ENCODE assay signal across 28 cellular contexts in the genomic region with DNA sequence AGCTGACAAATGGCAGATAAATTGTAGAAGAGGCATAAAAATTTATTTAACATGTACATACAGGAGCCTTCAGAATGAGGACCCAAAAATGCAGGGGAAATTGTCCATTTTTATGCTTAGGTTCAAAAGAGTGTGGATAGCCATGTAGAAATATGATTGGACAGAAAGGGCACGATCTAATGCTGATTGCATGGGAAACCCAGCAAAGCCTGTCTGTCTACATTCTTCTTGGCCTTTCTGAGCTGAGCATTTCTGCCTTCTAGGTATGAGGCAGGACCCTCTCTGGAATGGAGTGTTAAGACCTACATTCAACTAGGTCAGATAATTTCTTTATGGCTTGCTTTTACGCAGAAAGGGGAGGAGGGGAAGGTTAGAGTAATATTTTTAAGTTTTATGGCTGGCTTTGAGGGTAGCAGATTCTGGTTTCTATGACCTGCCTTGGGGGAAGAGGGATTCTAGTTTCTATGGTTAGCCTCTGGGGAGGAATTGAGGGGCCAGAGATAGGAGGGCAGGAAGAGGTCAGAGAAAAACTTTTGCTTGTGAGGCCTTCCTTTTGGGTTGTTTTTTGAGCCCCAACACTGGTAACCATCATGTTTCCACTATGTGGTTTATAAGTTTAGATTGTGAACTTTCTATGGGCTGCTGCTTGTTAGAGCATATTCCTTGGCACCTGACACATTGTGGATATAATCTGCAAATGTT.
DNase-seq lines count a peak whose midpoint lies in the region; ATAC-seq, FAIRE-seq and TF ChIP-seq lines count a peak whose summit lies in the region.
"Had no signal": no experiment of that assay in that cellular context is flagged by ENCODE, and none has a peak within 500 bp of the region (broad histone marks: within the 10 kb centered on the region; RNA-seq: fewer than 3 reads in every experiment).

No MANE protein-coding gene starts in this region.

- DNase-seq in GM12891 (ENCODE audit: insufficient read length, low spot score), result no peak
- peak; percentile 47 for DNase-seq in epithelial cell of esophagus (ENCODE audit: low read depth)
- peak; percentile 8 for DNase-seq in renal cortical epithelial cell (ENCODE audit: low read depth)
- DNase-seq in HFFc6, result no peak
- no peak for DNase-seq in HuH-7 (ENCODE audit: low spot score)
- DNase-seq: activated CD4-positive, alpha-beta memory T cell treated with anti-CD3 and anti-CD28 coated beads for 36 hours; activated CD4-positive, CD25-positive, alpha-beta regulatory T cell; activated effector memory CD4-positive, alpha-beta T cell treated with anti-CD3 and anti-CD28 coated beads, Interleukin-2, amount 50 U/mL, for 16 hours; activated T-cell treated with anti-CD3 and anti-CD28 coated beads for 4 hours; CD4-positive, CD25-positive, alpha-beta regulatory T cell; effector CD4-positive, alpha-beta T cell; erythroblast; heart left ventricle; mammary epithelial cell; naive B cell; NCI-H1048; NCI-H187; NCI-H226; SHP77 treated with DMSO at 0.1 percent for 48 hours; stimulated activated CD4-positive, alpha-beta T cell treated with anti-CD3 and anti-CD28 coated beads, Interleukin-4, amount 100 ng/mL, for 1 hour; SW 1271; testis had no signal

- FAIRE-seq in GM12891 (lab: Jason Lieb, UNC), result peak; percentile 55

- TF ChIP-seq POLR2A in GM12891 (IDR thresholded peaks at IDR 0.05; ENCODE audit: low read depth, low read length), result no peak

- H2AFZ ChIP-seq in Loucy (ENCODE audit: low read length), result no peak overlapping the region

- peaks cover 7% of the 10 kb centered on the region; the same call in 1 of the 2 replicates for H3K27me3 Mint-ChIP-seq in HFFc6 (ENCODE audit: insufficient read depth)
- H3K27me3 Mint-ChIP-seq: activated CD4-positive, alpha-beta memory T cell treated with anti-CD3 and anti-CD28 coated beads for 36 hours; brain; naive B cell; stimulated activated memory B cell treated with anti-CD40 and anti-IgM and Interleukin-4, amounts not matched to agents 10 μg/mL and 1 μg/mL and 100 μg/mL, for 72 hours had no signal

- H3K4me1 ChIP-seq in Loucy (ENCODE audit: insufficient read depth, low read length, poor library complexity, severe bottlenecking), result peaks cover 19% of the 10 kb centered on the region
- H3K4me1 ChIP-seq: heart left ventricle, testis, vagina had no signal

- no peaks in the 10 kb centered on the region for H3K9me2 ChIP-seq in Loucy (replicated peaks; ENCODE audit: low read depth, low read length)

- no peaks in the 10 kb centered on the region for H3K36me3 Mint-ChIP-seq in HFFc6 (ENCODE audit: low read depth)
- H3K36me3 Mint-ChIP-seq: activated CD4-positive, alpha-beta memory T cell treated with anti-CD3 and anti-CD28 coated beads for 36 hours; CD4-positive, CD25-positive, alpha-beta regulatory T cell; naive B cell had no signal

- H4K20me1 ChIP-seq in Loucy (ENCODE audit: insufficient read depth, low read length, poor library complexity, severe bottlenecking), result no peaks in the 10 kb centered on the region

- H3F3A ChIP-seq in Loucy (ENCODE audit: low read depth), result 0 out of 2 replicates have a peak, but pooled peaks cover 5% of the 10 kb centered on the region

- H3K9me3 ChIP-seq in Loucy (ENCODE audit: insufficient read depth, low read depth, low read length), result no peaks in the 10 kb centered on the region
- H3K9me3 ChIP-seq: heart left ventricle, testis, vagina had no signal

- H3K27ac Mint-ChIP-seq in HFFc6, result no peak overlapping the region
- H3K27ac Mint-ChIP-seq: activated CD4-positive, alpha-beta memory T cell treated with anti-CD3 and anti-CD28 coated beads for 36 hours; stimulated activated memory B cell treated with anti-CD40 and anti-IgM and Interleukin-4, amounts not matched to agents 10 μg/mL and 1 μg/mL and 100 μg/mL, for 72 hours had no signal

- H3K27me3 ChIP-seq in Loucy (ENCODE audit: insufficient read depth, low read length, poor library complexity, severe bottlenecking), result no peaks in the 10 kb centered on the region
- H3K27me3 ChIP-seq: heart left ventricle, testis, vagina had no signal

- no peak overlapping the region for H3K9ac ChIP-seq in Loucy (ENCODE audit: low read depth, low read length, poor library complexity, severe bottlenecking)

- H3K4me1 Mint-ChIP-seq in HFFc6 (ENCODE audit: low read depth), result no peaks in the 10 kb centered on the region
- H3K4me1 Mint-ChIP-seq: brain; CD4-positive, CD25-positive, alpha-beta regulatory T cell had no signal

- H3K79me2 ChIP-seq in Loucy (ENCODE audit: insufficient read depth, low read length), result no peaks in the 10 kb centered on the region

- peak overlapping the region; percentile 59 for H3K4me2 ChIP-seq in Loucy (ENCODE audit: low read depth, low read length, poor library complexity, severe bottlenecking)

- TF ChIP-seq CTCF in Loucy (conservative IDR thresholded peaks at IDR 0.05; ENCODE audit: low read length) (no peak), epithelial cell of esophagus (IDR thresholded peaks at IDR 0.05; ENCODE audit: insufficient read depth, low read depth, low read length, missing control alignments) (no peak), HFFc6 (IDR thresholded peaks at IDR 0.05) (no peak)

- no peak for ATAC-seq in HG02798 (IDR thresholded peaks at IDR 0.05; ENCODE audit: poor library complexity, unreplicated experiment)
- ATAC-seq: heart left ventricle; Panc1; stimulated activated memory B cell treated with anti-CD40 and anti-IgM and Interleukin-4, amounts not matched to agents 10 μg/mL and 1 μg/mL and 100 μg/mL, for 72 hours had no signal

- no peak overlapping the region for H3K4me3 Mint-ChIP-seq in HFFc6
- H3K4me3 Mint-ChIP-seq: activated CD4-positive, alpha-beta memory T cell treated with anti-CD3 and anti-CD28 coated beads for 36 hours; brain; CD4-positive, CD25-positive, alpha-beta regulatory T cell; naive B cell; stimulated activated memory B cell treated with anti-CD40 and anti-IgM and Interleukin-4, amounts not matched to agents 10 μg/mL and 1 μg/mL and 100 μg/mL, for 72 hours had no signal

- H3K9me3 Mint-ChIP-seq in HFFc6, result no peaks in the 10 kb centered on the region
- H3K9me3 Mint-ChIP-seq: activated CD4-positive, alpha-beta memory T cell treated with anti-CD3 and anti-CD28 coated beads for 36 hours; brain had no signal

- H3K4me3 ChIP-seq in Loucy (ENCODE audit: low read length, poor library complexity, severe bottlenecking) (peak overlapping the region; percentile 36), epithelial cell of esophagus (ENCODE audit: low read length) (no peak overlapping the region)
- H3K4me3 ChIP-seq: heart left ventricle, testis, vagina had no signal

- no peaks in the 10 kb centered on the region for H3K36me3 ChIP-seq in Loucy (ENCODE audit: insufficient read depth, low read length)
- H3K36me3 ChIP-seq: heart left ventricle, vagina had no signal

TF ChIP-seq in GM12891, 5 proteins besides CTCF, POLR2A, EP300 and RAD21:
- no peak for TF ChIP-seq PAX5 (IDR thresholded peaks at IDR 0.05; ENCODE audit: insufficient read depth, low read length, severe bottlenecking)

Comparison
In these comparisons a context has a peak if more than half of its experiments do, and no peak if none do; other contexts are left out.
1. DNase-seq: peak in epithelial cell of esophagus (single experiment) and renal cortical epithelial cell (single experiment); none in GM12891 (single experiment), HFFc6 (single experiment) and HuH-7 (single experiment).